8 cellular contexts compared by ENCODE assay signal in genomic region chr6:170522565-170523183, GRCh38. TPM values are rescaled to one million over a fixed set of nuclear protein-coding genes. Genes with fewer than 3 reads are reported as not detected.
DNase-seq lines count a peak whose midpoint lies in the region; ATAC-seq and TF ChIP-seq lines count a peak whose summit lies in the region.

No MANE protein-coding gene starts in this region.

- intact Hi-C loops in left ventricle myocardium superior (cut with micrococcal nuclease) = loop anchor here (10.0 kb wide), 1 partner anchor 218 kb away; the partner anchor contains the start of gene FAM120B

- H3K9me3 ChIP-seq in SJCRH30 (replicated peaks) = no peaks in the 10 kb centered on the region

- peaks cover 12% of the 10 kb centered on the region for H3K4me1 ChIP-seq in SJCRH30

- H3K4me3 ChIP-seq in AG09309 (ENCODE audit: control insufficient read depth, low read depth, low read length) = no peak overlapping the region
- H3K4me3 ChIP-seq in SJCRH30 = no peak overlapping the region

- no peaks in the 10 kb centered on the region for H3K36me3 ChIP-seq in SJCRH30

- CTCF ChIA-PET in T-cell (lab: Charles Lee) = no interaction called here

- no peak overlapping the region for H3K4me3 Mint-ChIP-seq in T-cell

- DNase-seq in AG09309 (ENCODE audit: low read depth) (no peak), SJCRH30 (peak; percentile 43 to 63), left ventricle myocardium superior (no peak), dedifferentiated amniotic fluid mesenchymal stem cell (ENCODE audit: extremely low spot score) (no peak), omental fat pad (ENCODE audit: low spot score) (no peak), T-cell (no peak)

- H3K27me3 ChIP-seq in SJCRH30 = 0 out of 2 replicates have a peak, but pooled peaks cover 3% of the 10 kb centered on the region

- H3K36me3 Mint-ChIP-seq in T-cell = no peaks in the 10 kb centered on the region

- H3K27ac ChIP-seq in SJCRH30 = no peak overlapping the region

- H3K27ac Mint-ChIP-seq in T-cell = no peak overlapping the region

- peaks cover 28 to 31% of the 10 kb centered on the region in 2 donors for H3K27me3 Mint-ChIP-seq in T-cell

- no peaks in the 10 kb centered on the region for H3K9me3 Mint-ChIP-seq in T-cell

- H3K4me1 Mint-ChIP-seq in T-cell = peaks cover 0 to 2% (median 0%) of the 10 kb centered on the region in 3 donors

- TF ChIP-seq CTCF in AG09309 (IDR thresholded peaks at IDR 0.05; ENCODE audit: control insufficient read depth, insufficient read depth, low read depth, low read length, missing control alignments) = peak; percentile 51
- no peak for TF ChIP-seq CTCF in omental fat pad (IDR thresholded peaks at IDR 0.05)

- POLR2A ChIA-PET in T-cell (lab: Charles Lee) = no interaction called here

- ATAC-seq in GM19463 (IDR thresholded peaks at IDR 0.05; ENCODE audit: unreplicated experiment) (peak; percentile 48), left ventricle myocardium superior (peak; percentile 51), omental fat pad (ENCODE audit: low FRiP score) (no peak), T-cell (replicated peaks in 1 of 4) (no peak), GM21825 (IDR thresholded peaks at IDR 0.05; ENCODE audit: unreplicated experiment) (no peak)

RNA-seq across cellular contexts. Expression of gene PSMB1, which starts 30.4 kb away (rescaled TPM):
- 410 and 446 TPM in 2 replicates for total RNA-seq in SJCRH30 (2014; rRNA removed; shearing (Covaris generic))
- 138 TPM for total RNA-seq in left ventricle myocardium superior
- total RNA-seq in omental fat pad = 100 to 1,000 TPM; 187 to 269 (median 218) TPM
- total RNA-seq in T-cell = 100 to 1,000 TPM in 1 of 5 donors, 10 to 100 TPM in 4; 85.6 to 106 (median 94.6) TPM

RNA-seq across cellular contexts. Expression of gene TBP, which starts 31.5 kb away (rescaled TPM):
- total RNA-seq in SJCRH30 (2014; rRNA removed; shearing (Covaris generic)) = 33.5 and 37.1 TPM in 2 replicates
- total RNA-seq in left ventricle myocardium superior (8.8 TPM), omental fat pad (10 to 100 TPM; 11.4 to 20.1 (median 19.9) TPM), T-cell (10 to 100 TPM; 12.4 to 35.0 (median 25.6) TPM)

Comparison
In these comparisons a context has a peak if more than half of its experiments do, and no peak if none do; other contexts are left out.
1. DNase-seq: peak in SJCRH30 (2 of 2); none in AG09309 (single experiment), left ventricle myocardium superior (single experiment), dedifferentiated amniotic fluid mesenchymal stem cell (single experiment), omental fat pad (single experiment) and T-cell (0 of 34).
2. ATAC-seq: peak in GM19463 (single experiment) and left ventricle myocardium superior (single experiment); none in omental fat pad (single experiment), T-cell (0 of 4) and GM21825 (single experiment).